Comparison of ENCODE assay signal across 11 cellular contexts in the genomic region with DNA sequence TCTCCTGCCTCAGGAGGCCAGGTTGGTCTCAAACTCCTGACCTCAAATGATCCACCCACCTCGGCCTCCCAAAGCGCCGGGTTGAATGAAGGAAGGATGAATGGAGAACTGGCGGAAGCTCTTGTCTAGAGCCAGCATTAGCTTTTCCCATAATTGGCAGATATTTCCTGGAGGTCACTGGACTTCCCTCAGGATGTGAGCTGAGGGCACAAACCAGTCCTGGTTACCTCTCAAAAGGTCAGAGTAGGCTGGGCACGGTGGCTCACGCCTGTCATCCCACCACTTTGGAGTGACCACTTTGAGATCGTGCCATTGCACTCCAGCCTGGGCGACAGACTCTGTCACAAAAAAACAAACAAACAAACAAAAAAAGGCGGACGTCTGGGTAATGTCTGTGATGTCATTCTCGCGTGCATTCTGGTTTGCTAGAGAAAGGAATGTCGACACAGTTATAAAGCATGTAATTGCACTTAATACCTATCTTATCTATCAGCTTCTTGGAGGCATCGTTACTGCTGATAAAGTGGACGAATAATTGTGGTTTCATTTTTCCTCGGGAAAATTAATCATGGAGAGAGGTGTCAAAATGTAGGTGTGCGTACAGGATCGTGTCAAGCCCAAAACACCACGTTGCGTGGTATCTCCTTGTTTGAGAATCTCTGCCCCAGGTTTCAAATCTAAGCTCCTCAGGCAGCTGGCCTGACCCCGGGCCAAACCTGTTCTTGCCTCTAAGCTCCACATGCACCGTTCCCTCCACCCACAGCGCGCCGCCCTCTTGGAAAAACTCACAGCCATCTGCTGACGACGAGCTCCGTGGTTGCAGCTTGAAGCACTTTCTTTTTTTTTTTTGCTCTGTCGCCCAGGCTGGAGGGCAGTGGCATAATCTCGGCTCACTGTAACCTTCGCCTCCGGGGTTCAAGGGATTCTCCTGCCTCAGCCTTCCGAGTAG. TPM values are rescaled to one million over a fixed set of nuclear protein-coding genes. Genes with fewer than 3 reads are reported as not detected.
DNase-seq lines count a peak whose midpoint lies in the region; ATAC-seq and TF ChIP-seq lines count a peak whose summit lies in the region.
"Had no signal": no experiment of that assay in that cellular context is flagged by ENCODE, and none has a peak within 500 bp of the region (broad histone marks: within the 10 kb centered on the region; RNA-seq: fewer than 3 reads in every experiment).

No MANE protein-coding gene starts in this region.

- ATAC-seq in Right ventricle myocardium inferior, result peak; percentile 9
- peak; percentile 9 to 16 for ATAC-seq in left cardiac atrium
- no peak for ATAC-seq in upper lobe of left lung (ENCODE audit: low FRiP score in 2 of 2)
- ATAC-seq in HG02610 (IDR thresholded peaks at IDR 0.05; ENCODE audit: unreplicated experiment), result no peak

- TF ChIP-seq POLR2A in upper lobe of left lung (IDR thresholded peaks at IDR 0.05), result no peak

- H3K4me3 ChIP-seq in upper lobe of left lung, result no peak overlapping the region

- peak overlapping the region in 3 of 4 donors; percentile 54 to 74 (median 57) for H3K27ac ChIP-seq in upper lobe of left lung
- H3K27ac ChIP-seq: epithelial cell of prostate had no signal

- no peak for TF ChIP-seq CTCF in upper lobe of left lung (IDR thresholded peaks at IDR 0.05)

- 74 to 83% methylated on average over 33 of the region's 33 CpGs for WGBS in upper lobe of left lung, 2 donors

- no peak for TF ChIP-seq EP300 in upper lobe of left lung (IDR thresholded peaks at IDR 0.05)

- H3K27me3 ChIP-seq in upper lobe of left lung, result no peaks in the 10 kb centered on the region

- H3K36me3 ChIP-seq in upper lobe of left lung, result peaks cover 10 to 46% (median 31%) of the 10 kb centered on the region in 4 donors

- no peaks in the 10 kb centered on the region for H3K9me3 ChIP-seq in upper lobe of left lung

- peaks cover 9 to 40% (median 35%) of the 10 kb centered on the region in 4 donors for H3K4me1 ChIP-seq in upper lobe of left lung

- DNase-seq in Right ventricle myocardium inferior (ENCODE audit: missing footprints) (no peak), cardiac septum (ENCODE audit: low spot score) (no peak), SHP77 treated with DMSO at 0.1 percent for 48 hours (lab: John Stamatoyannopoulos, UW) (peak; percentile 22), left cardiac atrium (no peak), upper lobe of left lung (no peak), NCI-H1694 (lab: John Stamatoyannopoulos, UW) (no peak), hepatic stellate cell (ENCODE audit: low spot score) (no peak)
- DNase-seq: DMS79, SIG-M5 had no signal

- intact Hi-C loops in Right ventricle myocardium inferior (cut with DNase I), result no loop called here
- intact Hi-C loops in cardiac septum (cut with DNase I), result no loop called here
- intact Hi-C loops in left cardiac atrium (cut with DNase I), result no loop called here

RNA-seq across cellular contexts. Expression of a gene that starts 6.4 kb away (rescaled TPM):
- total RNA-seq in Right ventricle myocardium inferior (43.9 TPM), cardiac septum (43.4 TPM), left cardiac atrium (10 to 100 TPM; 37.0 to 44.4 TPM), upper lobe of left lung (100 to 1,000 TPM in 1 of 6 donors, 10 to 100 TPM in 5; 37.7 to 121 (median 65.8) TPM)

RNA-seq across cellular contexts. Expression of a gene that starts 30.0 kb away (rescaled TPM):
- total RNA-seq in Right ventricle myocardium inferior (196 TPM), cardiac septum (209 TPM), left cardiac atrium (100 to 1,000 TPM; 175 to 184 TPM), upper lobe of left lung (100 to 1,000 TPM; 186 to 358 (median 266) TPM)

RNA-seq across cellular contexts. Expression of a gene that starts 54.0 kb away (rescaled TPM):
- 35.4 TPM for total RNA-seq in Right ventricle myocardium inferior
- 34.2 TPM for total RNA-seq in cardiac septum
- total RNA-seq in left cardiac atrium, result 10 to 100 TPM; 29.7 to 30.1 TPM
- 100 to 1,000 TPM in 2 of 6 donors, 10 to 100 TPM in 4; 60.9 to 155 (median 84.6) TPM for total RNA-seq in upper lobe of left lung

Comparison
In these comparisons a context has a peak if more than half of its experiments do, and no peak if none do; other contexts are left out.
1. ATAC-seq: peak in Right ventricle myocardium inferior (single experiment) and left cardiac atrium (2 of 2); none in upper lobe of left lung (0 of 2) and HG02610 (single experiment).